ENCODE assay signal across 8 cellular contexts in genomic region chr9:15642369-15642962, GRCh38.
DNase-seq lines count a peak whose midpoint lies in the region; ATAC-seq, FAIRE-seq and TF ChIP-seq lines count a peak whose summit lies in the region.

No MANE protein-coding gene starts in this region.

- no peaks in the 10 kb centered on the region for H3K27me3 Mint-ChIP-seq in brain

- no peaks in the 10 kb centered on the region for H3K4me1 ChIP-seq in lower lobe of right lung

- no peak overlapping the region for H3K4me3 ChIP-seq in AG10803 (ENCODE audit: low read length)
- no peak overlapping the region for H3K4me3 ChIP-seq in lower lobe of right lung

- H3K9me3 Mint-ChIP-seq in brain, result peaks cover 3 to 35% (median 17%) of the 10 kb centered on the region in 5 experiments

- H3K27ac Mint-ChIP-seq in brain, result no peak overlapping the region

- no peaks in the 10 kb centered on the region for H3K4me1 Mint-ChIP-seq in brain

- H3K9me3 ChIP-seq in lower lobe of right lung, result no peaks in the 10 kb centered on the region

- ATAC-seq in lower lobe of right lung (no peak), HG03457 (IDR thresholded peaks at IDR 0.05; ENCODE audit: unreplicated experiment) (no peak), GM21423 (IDR thresholded peaks at IDR 0.05; ENCODE audit: unreplicated experiment) (no peak)

- H3K27me3 ChIP-seq in lower lobe of right lung (ENCODE audit: low read depth), result no peaks in the 10 kb centered on the region

- H3K36me3 Mint-ChIP-seq in brain, result peaks cover 21% of the 10 kb centered on the region

- H3K27ac ChIP-seq in lower lobe of right lung, result no peak overlapping the region

- no peaks in the 10 kb centered on the region for H3K36me3 ChIP-seq in lower lobe of right lung

- DNase-seq in AG10803 (ENCODE audit: low read depth) (peak; percentile 53), GM19239 (ENCODE audit: insufficient read length, low spot score) (peak; percentile 7), NCI-H2227 treated with DMSO at 0.1 percent for 48 hours (lab: John Stamatoyannopoulos, UW) (peak; percentile 48), lower lobe of right lung (no peak), ureter (ENCODE audit: low spot score) (no peak)

- FAIRE-seq in GM19239 (lab: Jason Lieb, UNC), result peak; percentile 83

- intact Hi-C loops in lower lobe of right lung (cut with DNase I), result no loop called here

- peak; percentile 64 for TF ChIP-seq CTCF in AG10803 (conservative IDR thresholded peaks at IDR 0.05; ENCODE audit: low read length)
- peak; percentile 59 to 75 for TF ChIP-seq CTCF in brain (conservative IDR thresholded peaks at IDR 0.05)
- TF ChIP-seq CTCF in lower lobe of right lung (IDR thresholded peaks at IDR 0.05), result peak; percentile 46

- no peak overlapping the region for H3K4me3 Mint-ChIP-seq in brain

Comparison
In these comparisons a context has a peak if more than half of its experiments do, and no peak if none do; other contexts are left out.
1. DNase-seq: peak in AG10803 (single experiment), GM19239 (single experiment) and NCI-H2227 treated with DMSO at 0.1 percent for 48 hours (single experiment); none in lower lobe of right lung (single experiment) and ureter (single experiment).
2. Peak in every context shown above with its lines, with median percentiles within 50 percentile points of each other: CTCF ChIP-seq.